17 cellular contexts compared by ENCODE assay signal in the genomic region with DNA sequence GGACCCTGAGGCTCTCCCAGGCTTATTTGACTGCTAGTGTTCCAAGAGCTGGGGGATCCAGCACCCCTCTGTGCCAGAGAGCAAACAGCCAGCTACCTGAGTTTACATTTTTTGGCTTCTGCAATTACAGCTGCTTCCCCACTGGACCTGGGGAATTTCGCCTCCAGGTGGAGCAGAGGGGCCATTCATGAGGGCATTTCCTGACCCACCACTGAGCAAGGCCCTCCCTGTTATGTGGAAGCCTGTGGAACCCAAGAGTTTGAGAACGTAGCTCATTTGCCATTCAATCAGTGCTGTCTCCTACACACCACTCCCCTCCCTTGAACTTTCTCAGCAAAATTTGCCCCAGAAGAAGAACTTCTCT. TPM values are rescaled to one million over a fixed set of nuclear protein-coding genes. Genes with fewer than 3 reads are reported as not detected.
DNase-seq lines count a peak whose midpoint lies in the region; ATAC-seq and TF ChIP-seq lines count a peak whose summit lies in the region.
"Had no signal": no experiment of that assay in that cellular context is flagged by ENCODE, and none has a peak within 500 bp of the region (broad histone marks: within the 10 kb centered on the region; RNA-seq: fewer than 3 reads in every experiment).

No MANE protein-coding gene starts in this region.

- H3K4me3 ChIP-seq in neural progenitor cell, result no peak overlapping the region
- H3K4me3 ChIP-seq in left ventricle myocardium inferior, result no peak overlapping the region

- no peak overlapping the region for H3K4me2 ChIP-seq in neural progenitor cell
- H3K4me2 ChIP-seq: SK-N-SH had no signal

- H3K79me2 ChIP-seq in neural progenitor cell (ENCODE audit: low read depth), result no peaks in the 10 kb centered on the region

- H3K4me1 Mint-ChIP-seq in endothelial cell (ENCODE audit: unreplicated experiment) (peaks cover 11% of the 10 kb centered on the region), neural progenitor cell (peaks cover 31% of the 10 kb centered on the region)

- intact Hi-C loops in left ventricle myocardium inferior (cut with micrococcal nuclease), result no loop called here

- H3K4me1 ChIP-seq in neural progenitor cell, result peaks cover 6% of the 10 kb centered on the region
- peaks cover 3% of the 10 kb centered on the region for H3K4me1 ChIP-seq in left ventricle myocardium inferior

- TF ChIP-seq CTCF in endothelial cell (IDR thresholded peaks at IDR 0.05; ENCODE audit: unreplicated experiment), result no peak
- TF ChIP-seq CTCF in neural progenitor cell (IDR thresholded peaks at IDR 0.05), result peak; percentile 16
- no peak for TF ChIP-seq CTCF in left ventricle myocardium inferior (IDR thresholded peaks at IDR 0.05; ENCODE audit: borderline replicate concordance)

- DNase-seq in NCI-H82 (lab: John Stamatoyannopoulos, UW) (peak; percentile 51), NCI-H82 treated with DMSO at 0.1 percent for 48 hours (lab: John Stamatoyannopoulos, UW; ENCODE audit: unreplicated experiment) (no peak), endothelial cell (ENCODE audit: low spot score) (peak; percentile 30), neural progenitor cell (ENCODE audit: low spot score) (no peak), left ventricle myocardium inferior (no peak)
- no peak for DNase-seq in stimulated activated naive CD4-positive, alpha-beta T cell treated with Interleukin-2 at 50 U/mL for 16 hours (lab: John Stamatoyannopoulos, UW)
- DNase-seq: CD4-positive, alpha-beta memory T cell; HCEC 1CT; KBM-7; NCI-H1436; NCI-H2029; NCI-H2171; NCI-H774; SHP77; SK-N-SH had no signal

- no peaks in the 10 kb centered on the region for H3K9me3 Mint-ChIP-seq in endothelial cell (ENCODE audit: unreplicated experiment)
- H3K9me3 Mint-ChIP-seq in neural progenitor cell, result no peaks in the 10 kb centered on the region
- H3K9me3 Mint-ChIP-seq: CD4-positive, alpha-beta memory T cell had no signal

- no peaks in the 10 kb centered on the region for H3K36me3 Mint-ChIP-seq in endothelial cell (ENCODE audit: low read depth, unreplicated experiment)
- no peaks in the 10 kb centered on the region for H3K36me3 Mint-ChIP-seq in neural progenitor cell
- H3K36me3 Mint-ChIP-seq: CD4-positive, alpha-beta memory T cell had no signal

- TF ChIP-seq EP300 in Ishikawa (IDR thresholded peaks at IDR 0.05; ENCODE audit: borderline replicate concordance), result no peak

- H3K27ac Mint-ChIP-seq in endothelial cell (ENCODE audit: unreplicated experiment), result no peak overlapping the region
- no peak overlapping the region for H3K27ac Mint-ChIP-seq in neural progenitor cell
- H3K27ac Mint-ChIP-seq: CD4-positive, alpha-beta memory T cell had no signal

- no peak overlapping the region for H2AFZ ChIP-seq in neural progenitor cell (replicated peaks)

- H3F3A ChIP-seq in neural progenitor cell (ENCODE audit: low read depth), result peaks cover 5% of the 10 kb centered on the region

- no peak overlapping the region for H3K9ac ChIP-seq in neural progenitor cell
- H3K9ac ChIP-seq: SK-N-SH had no signal

- H3K36me3 ChIP-seq in neural progenitor cell (no peaks in the 10 kb centered on the region), left ventricle myocardium inferior (no peaks in the 10 kb centered on the region)

- H3K4me3 Mint-ChIP-seq in endothelial cell (ENCODE audit: unreplicated experiment) (no peak overlapping the region), neural progenitor cell (no peak overlapping the region)
- H3K4me3 Mint-ChIP-seq: CD4-positive, alpha-beta memory T cell had no signal

- peak; percentile 27; the same call in 1 of the 2 replicates for TF ChIP-seq RAD21 in Ishikawa (IDR thresholded peaks at IDR 0.05; ENCODE audit: low read depth)

- no peaks in the 10 kb centered on the region for H3K9me3 ChIP-seq in neural progenitor cell (ENCODE audit: low read depth)
- H3K9me3 ChIP-seq in left ventricle myocardium inferior (replicated peaks), result no peaks in the 10 kb centered on the region
- H3K9me3 ChIP-seq: SK-N-SH had no signal

- no peaks in the 10 kb centered on the region for H3K27me3 ChIP-seq in neural progenitor cell
- H3K27me3 ChIP-seq in left ventricle myocardium inferior (ENCODE audit: low read depth), result peaks cover 5% of the 10 kb centered on the region

- H4K20me1 ChIP-seq in neural progenitor cell (ENCODE audit: low read depth), result no peaks in the 10 kb centered on the region

- H3K27me3 Mint-ChIP-seq in endothelial cell (ENCODE audit: unreplicated experiment) (peaks cover 1% of the 10 kb centered on the region), neural progenitor cell (ENCODE audit: insufficient read depth, low read depth) (peaks cover 12% of the 10 kb centered on the region)

- no peak for ATAC-seq in HG03432 (IDR thresholded peaks at IDR 0.05; ENCODE audit: unreplicated experiment)

- H3K27ac ChIP-seq in neural progenitor cell (no peak overlapping the region), left ventricle myocardium inferior (replicated peaks) (no peak overlapping the region)

TF ChIP-seq in Ishikawa, 13 proteins besides CTCF, POLR2A, EP300 and RAD21:
- no peak for TF ChIP-seq FOXM1 (IDR thresholded peaks at IDR 0.05; ENCODE audit: borderline replicate concordance, low read depth)
- TF ChIP-seq EGR1 (IDR thresholded peaks at IDR 0.05), result no peak
- no peak for TF ChIP-seq ZBTB7A (IDR thresholded peaks at IDR 0.05; ENCODE audit: low read depth)
- TF ChIP-seq TEAD4 (IDR thresholded peaks at IDR 0.05), result no peak
- TF ChIP-seq YY1 (IDR thresholded peaks at IDR 0.05; ENCODE audit: low read depth), result no peak
- no peak for TF ChIP-seq NFIC (IDR thresholded peaks at IDR 0.05)
- TF ChIP-seq CREB1 (IDR thresholded peaks at IDR 0.05; ENCODE audit: low read depth), result no peak
- no peak for TF ChIP-seq CEBPB (IDR thresholded peaks at IDR 0.05)
- TF ChIP-seq TAF1 (IDR thresholded peaks at IDR 0.05; ENCODE audit: low read depth), result no peak
- TF ChIP-seq, protein P1, sequence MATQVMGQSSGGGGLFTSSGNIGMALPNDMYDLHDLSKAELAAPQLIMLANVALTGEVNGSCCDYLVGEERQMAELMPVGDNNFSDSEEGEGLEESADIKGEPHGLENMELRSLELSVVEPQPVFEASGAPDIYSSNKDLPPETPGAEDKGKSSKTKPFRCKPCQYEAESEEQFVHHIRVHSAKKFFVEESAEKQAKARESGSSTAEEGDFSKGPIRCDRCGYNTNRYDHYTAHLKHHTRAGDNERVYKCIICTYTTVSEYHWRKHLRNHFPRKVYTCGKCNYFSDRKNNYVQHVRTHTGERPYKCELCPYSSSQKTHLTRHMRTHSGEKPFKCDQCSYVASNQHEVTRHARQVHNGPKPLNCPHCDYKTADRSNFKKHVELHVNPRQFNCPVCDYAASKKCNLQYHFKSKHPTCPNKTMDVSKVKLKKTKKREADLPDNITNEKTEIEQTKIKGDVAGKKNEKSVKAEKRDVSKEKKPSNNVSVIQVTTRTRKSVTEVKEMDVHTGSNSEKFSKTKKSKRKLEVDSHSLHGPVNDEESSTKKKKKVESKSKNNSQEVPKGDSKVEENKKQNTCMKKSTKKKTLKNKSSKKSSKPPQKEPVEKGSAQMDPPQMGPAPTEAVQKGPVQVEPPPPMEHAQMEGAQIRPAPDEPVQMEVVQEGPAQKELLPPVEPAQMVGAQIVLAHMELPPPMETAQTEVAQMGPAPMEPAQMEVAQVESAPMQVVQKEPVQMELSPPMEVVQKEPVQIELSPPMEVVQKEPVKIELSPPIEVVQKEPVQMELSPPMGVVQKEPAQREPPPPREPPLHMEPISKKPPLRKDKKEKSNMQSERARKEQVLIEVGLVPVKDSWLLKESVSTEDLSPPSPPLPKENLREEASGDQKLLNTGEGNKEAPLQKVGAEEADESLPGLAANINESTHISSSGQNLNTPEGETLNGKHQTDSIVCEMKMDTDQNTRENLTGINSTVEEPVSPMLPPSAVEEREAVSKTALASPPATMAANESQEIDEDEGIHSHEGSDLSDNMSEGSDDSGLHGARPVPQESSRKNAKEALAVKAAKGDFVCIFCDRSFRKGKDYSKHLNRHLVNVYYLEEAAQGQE (IDR thresholded peaks at IDR 0.05; ENCODE audit: low read depth), result no peak
- no peak for TF ChIP-seq TCF12 (IDR thresholded peaks at IDR 0.05; ENCODE audit: low read depth)
- TF ChIP-seq, protein P2, sequence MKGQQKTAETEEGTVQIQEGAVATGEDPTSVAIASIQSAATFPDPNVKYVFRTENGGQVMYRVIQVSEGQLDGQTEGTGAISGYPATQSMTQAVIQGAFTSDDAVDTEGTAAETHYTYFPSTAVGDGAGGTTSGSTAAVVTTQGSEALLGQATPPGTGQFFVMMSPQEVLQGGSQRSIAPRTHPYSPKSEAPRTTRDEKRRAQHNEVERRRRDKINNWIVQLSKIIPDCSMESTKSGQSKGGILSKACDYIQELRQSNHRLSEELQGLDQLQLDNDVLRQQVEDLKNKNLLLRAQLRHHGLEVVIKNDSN (IDR thresholded peaks at IDR 0.05), result no peak
- TF ChIP-seq, protein P3, sequence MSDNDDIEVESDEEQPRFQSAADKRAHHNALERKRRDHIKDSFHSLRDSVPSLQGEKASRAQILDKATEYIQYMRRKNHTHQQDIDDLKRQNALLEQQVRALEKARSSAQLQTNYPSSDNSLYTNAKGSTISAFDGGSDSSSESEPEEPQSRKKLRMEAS (IDR thresholded peaks at IDR 0.05), result no peak
TF ChIP-seq in Ishikawa: peak in this region for 0.

RNA-seq across cellular contexts. Expression of gene TMEM51, which starts 42.7 kb away (rescaled TPM):
- total RNA-seq in endothelial cell (ENCODE audit: unreplicated experiment) (23.5 TPM), neural progenitor cell (ENCODE audit: low replicate concordance) (5.2 and 6.2 TPM in 2 replicates), left ventricle myocardium inferior (4.1 TPM)

Comparison
In these comparisons a context has a peak if more than half of its experiments do, and no peak if none do; other contexts are left out.
1. DNase-seq: peak in NCI-H82 (single experiment) and endothelial cell (single experiment); none in NCI-H82 treated with DMSO at 0.1 percent for 48 hours (single experiment), neural progenitor cell (single experiment), stimulated activated naive CD4-positive, alpha-beta T cell treated with Interleukin-2 at 50 U/mL for 16 hours (single experiment) and left ventricle myocardium inferior (single experiment).